Comparison of ENCODE assay signal across 13 cellular contexts in genomic region chr10:43867667-43868361, GRCh38.
DNase-seq lines count a peak whose midpoint lies in the region; ATAC-seq, FAIRE-seq and TF ChIP-seq lines count a peak whose summit lies in the region.
"Had no signal": no experiment of that assay in that cellular context is flagged by ENCODE, and none has a peak within 500 bp of the region (broad histone marks: within the 10 kb centered on the region; RNA-seq: fewer than 3 reads in every experiment).

No MANE protein-coding gene starts in this region.

- H3K4me1 ChIP-seq in esophagus muscularis mucosa (peaks cover 19 to 45% (median 22%) of the 10 kb centered on the region in 4 donors), pancreas (peaks cover 0 to 6% (median 5%) of the 10 kb centered on the region in 3 donors), SJCRH30 (no peaks in the 10 kb centered on the region)

- H3K9me3 ChIP-seq in MG63: peaks cover 4% of the 10 kb centered on the region
- H3K9me3 ChIP-seq in esophagus muscularis mucosa: no peaks in the 10 kb centered on the region
- no peaks in the 10 kb centered on the region for H3K9me3 ChIP-seq in pancreas
- no peaks in the 10 kb centered on the region for H3K9me3 ChIP-seq in SJCRH30 (replicated peaks)

- intact Hi-C loops in esophagus muscularis mucosa (cut with DNase I) (no loop called here), pancreas (cut with DNase I) (no loop called here)

- H3K9me3 Mint-ChIP-seq in activated T-cell treated with anti-CD3 and anti-CD28 coated beads, Interleukin-2, amount 50 U/mL, for 72 hours: no peaks in the 10 kb centered on the region
- H3K9me3 Mint-ChIP-seq: activated CD4-positive, alpha-beta T cell treated with anti-CD3 and anti-CD28 coated beads, Interleukin-2, amount 10 ng/mL, durations not matched to agents 24 days and 14 days; naive thymus-derived CD8-positive, alpha-beta T cell had no signal

- 82% methylated on average over 12 of the region's 12 CpGs for WGBS in esophagus muscularis mucosa
- 85 to 93% methylated on average over 12 of the region's 12 CpGs for WGBS in pancreas, 2 donors

- H3K4me3 ChIP-seq in BJ (ENCODE audit: low read depth, low read length) (no peak overlapping the region), MG63 (no peak overlapping the region), esophagus muscularis mucosa (no peak overlapping the region), pancreas (no peak overlapping the region), SJCRH30 (no peak overlapping the region)

- no peaks in the 10 kb centered on the region for H3K4me1 Mint-ChIP-seq in activated T-cell treated with anti-CD3 and anti-CD28 coated beads, Interleukin-2, amount 50 U/mL, for 72 hours (ENCODE audit: low read depth)
- H3K4me1 Mint-ChIP-seq: activated CD4-positive, alpha-beta T cell treated with anti-CD3 and anti-CD28 coated beads, Interleukin-2, amount 10 ng/mL, durations not matched to agents 24 days and 14 days had no signal

- TF ChIP-seq CTCF in BJ (IDR thresholded peaks at IDR 0.05; ENCODE audit: insufficient read depth, low read depth, low read length): no peak
- TF ChIP-seq CTCF in esophagus muscularis mucosa (IDR thresholded peaks at IDR 0.05): no peak
- no peak for TF ChIP-seq CTCF in pancreas (IDR thresholded peaks at IDR 0.05)

- no peak for TF ChIP-seq POLR2A in esophagus muscularis mucosa (IDR thresholded peaks at IDR 0.05; ENCODE audit: low read depth)

- TF ChIP-seq EP300 in esophagus muscularis mucosa (IDR thresholded peaks at IDR 0.05): no peak

- peak; percentile 44 for DNase-seq in BJ (ENCODE audit: low read depth)
- peak; percentile 93 for DNase-seq in MG63
- DNase-seq in esophagus muscularis mucosa (ENCODE audit: extremely low spot score): no peak
- DNase-seq in pulmonary artery endothelial cell (ENCODE audit: low read depth, low spot score): peak; percentile 50
- no peak for DNase-seq in activated T-cell treated with anti-CD3 and anti-CD28 coated beads, Interleukin-2, amount 50 U/mL, for 72 hours
- no peak for DNase-seq in pancreas
- DNase-seq in SJCRH30: no peak
- no peak for DNase-seq in C1 segment of cervical spinal cord (lab: John Stamatoyannopoulos, UW)
- DNase-seq: activated CD4-positive, alpha-beta T cell treated with anti-CD3 and anti-CD28 coated beads, Interleukin-2, amount 10 ng/mL, durations not matched to agents 24 days and 14 days; naive thymus-derived CD8-positive, alpha-beta T cell; stimulated activated CD4-positive, alpha-beta T cell treated with anti-CD3 and anti-CD28 coated beads, Interleukin-2, amount 100 ng/mL, for 48 hours; SW 1271 had no signal

- H3K27ac ChIP-seq in esophagus muscularis mucosa (replicated peaks in 1 of 4) (peak overlapping the region; percentile 19 to 35 (median 26)), pancreas (no peak overlapping the region), SJCRH30 (no peak overlapping the region)

- no peaks in the 10 kb centered on the region for H3K27me3 Mint-ChIP-seq in activated T-cell treated with anti-CD3 and anti-CD28 coated beads, Interleukin-2, amount 50 U/mL, for 72 hours (ENCODE audit: low read depth)
- H3K27me3 Mint-ChIP-seq: activated CD4-positive, alpha-beta T cell treated with anti-CD3 and anti-CD28 coated beads, Interleukin-2, amount 10 ng/mL, durations not matched to agents 24 days and 14 days had no signal

- no peak overlapping the region for H3K4me3 Mint-ChIP-seq in activated T-cell treated with anti-CD3 and anti-CD28 coated beads, Interleukin-2, amount 50 U/mL, for 72 hours
- H3K4me3 Mint-ChIP-seq: activated CD4-positive, alpha-beta T cell treated with anti-CD3 and anti-CD28 coated beads, Interleukin-2, amount 10 ng/mL, durations not matched to agents 24 days and 14 days; naive thymus-derived CD8-positive, alpha-beta T cell had no signal

- H3K36me3 Mint-ChIP-seq in activated T-cell treated with anti-CD3 and anti-CD28 coated beads, Interleukin-2, amount 50 U/mL, for 72 hours (ENCODE audit: insufficient read depth in 2 of 2): no peaks in the 10 kb centered on the region
- H3K36me3 Mint-ChIP-seq: naive thymus-derived CD8-positive, alpha-beta T cell had no signal

- H3K27me3 ChIP-seq in BJ (ENCODE audit: control insufficient read depth, insufficient read depth, low read length): no peaks in the 10 kb centered on the region
- H3K27me3 ChIP-seq in MG63: no peaks in the 10 kb centered on the region
- no peaks in the 10 kb centered on the region for H3K27me3 ChIP-seq in esophagus muscularis mucosa
- no peaks in the 10 kb centered on the region for H3K27me3 ChIP-seq in pancreas
- no peaks in the 10 kb centered on the region for H3K27me3 ChIP-seq in SJCRH30

- H3K27ac Mint-ChIP-seq in activated T-cell treated with anti-CD3 and anti-CD28 coated beads, Interleukin-2, amount 50 U/mL, for 72 hours: no peak overlapping the region
- H3K27ac Mint-ChIP-seq: activated CD4-positive, alpha-beta T cell treated with anti-CD3 and anti-CD28 coated beads, Interleukin-2, amount 10 ng/mL, durations not matched to agents 24 days and 14 days had no signal

- no peak for FAIRE-seq in pancreas (lab: Jason Lieb, UNC)
- FAIRE-seq: D721Med had no signal

- no peak for ATAC-seq in activated T-cell treated with anti-CD3 and anti-CD28 coated beads, Interleukin-2, amount 50 U/mL, for 72 hours (replicated peaks in 1 of 2)
- no peak for ATAC-seq in pancreas
- ATAC-seq: naive thymus-derived CD8-positive, alpha-beta T cell had no signal

- POLR2A ChIA-PET in BJ (lab: Charles Lee): interaction anchor here (0.6 to 1.0 kb wide), 2 partner anchors 21 to 59 kb away, joined by 4 to 12 read pairs; no protein-coding TSS in a partner anchor

- CTCF ChIA-PET in BJ (lab: Yijun Ruan, JAX): interaction anchor here (0.8 to 6.1 kb wide), 4 partner anchors 8 to 199 kb away, joined by 3 to 30 read pairs (median 3); no protein-coding TSS in a partner anchor

- H3K36me3 ChIP-seq in BJ (ENCODE audit: control insufficient read depth, insufficient read depth, low read length) (no peaks in the 10 kb centered on the region), MG63 (peaks cover 2% of the 10 kb centered on the region; the same call in 1 of the 2 replicates), esophagus muscularis mucosa (no peaks in the 10 kb centered on the region), pancreas (no peaks in the 10 kb centered on the region), SJCRH30 (no peaks in the 10 kb centered on the region)

Comparison
In these comparisons a context has a peak if more than half of its experiments do, and no peak if none do; other contexts are left out.
1. DNase-seq: peak in BJ (single experiment), MG63 (single experiment) and pulmonary artery endothelial cell (single experiment); none in esophagus muscularis mucosa (single experiment), activated T-cell treated with anti-CD3 and anti-CD28 coated beads, Interleukin-2, amount 50 U/mL, for 72 hours (0 of 2), pancreas (0 of 6), SJCRH30 (0 of 2) and C1 segment of cervical spinal cord (0 of 14).
2. H3K27ac ChIP-seq: peak in esophagus muscularis mucosa (4 of 4); none in pancreas (0 of 4) and SJCRH30 (single experiment).